In genomic region chr3:8011902-8012301, GRCh38 we compare ENCODE assay signal across 19 cellular contexts.
DNase-seq lines count a peak whose midpoint lies in the region; ATAC-seq, FAIRE-seq and TF ChIP-seq lines count a peak whose summit lies in the region.
"Had no signal": no experiment of that assay in that cellular context is flagged by ENCODE, and none has a peak within 500 bp of the region (broad histone marks: within the 10 kb centered on the region; RNA-seq: fewer than 3 reads in every experiment).

No MANE protein-coding gene starts in this region.

- H3K56ac ChIP-seq in IMR-90 (ENCODE audit: extremely low read depth, insufficient read depth, low read length), result no peak overlapping the region

- TF ChIP-seq EP300 in A549 (IDR thresholded peaks at IDR 0.05), result no peak

- 44% methylated on average over 3 of the region's 3 CpGs for WGBS in A549 (ENCODE audit: missing lambda C conversion rate)
- WGBS in IMR-90 (ENCODE audit: extremely low coverage in 2 of 2, insufficient read length in 1 of 2), 2 experiments, result no CpG with 5 or more reads among the region's 3 CpGs
- WGBS in hepatocyte (ENCODE audit: low lambda C conversion rate, missing lambda C conversion rate), result 87% methylated on average over 3 of the region's 3 CpGs

- H3K79me2 ChIP-seq in hepatocyte, result no peaks in the 10 kb centered on the region

- no peaks in the 10 kb centered on the region for H4K20me1 ChIP-seq in IMR-90 (ENCODE audit: insufficient read depth, low read length)
- no peaks in the 10 kb centered on the region for H4K20me1 ChIP-seq in hepatocyte (ENCODE audit: insufficient read depth, poor library complexity, severe bottlenecking)

- H2BK120ac ChIP-seq in IMR-90 (ENCODE audit: low read depth, low read length), result no peak overlapping the region

- no peak for ATAC-seq in A549
- ATAC-seq in IMR-90 (ENCODE audit: low read depth), result no peak
- no peak for ATAC-seq in GM21528 (IDR thresholded peaks at IDR 0.05; ENCODE audit: low FRiP score, unreplicated experiment)
- ATAC-seq: GM12878 had no signal

- no peaks in the 10 kb centered on the region for H3K9me2 ChIP-seq in hepatocyte (replicated peaks; ENCODE audit: insufficient read depth)

- H3K27me3 Mint-ChIP-seq in activated CD4-positive, alpha-beta T cell treated with anti-CD3 and anti-CD28 coated beads, Interleukin-2, amount 10 ng/mL, durations not matched to agents 24 days and 14 days, result no peaks in the 10 kb centered on the region

- H3K27ac ChIP-seq in A549 (no peak overlapping the region), IMR-90 (ENCODE audit: insufficient read depth, low read length) (no peak overlapping the region), hepatocyte (peak overlapping the region; percentile 47), RWPE1 (no peak overlapping the region)
- H3K27ac ChIP-seq: GM23248 had no signal

- H2BK5ac ChIP-seq in IMR-90 (ENCODE audit: low read depth, low read length, poor library complexity, severe bottlenecking), result no peak overlapping the region

- no peak for TF ChIP-seq RAD21 in A549 (conservative IDR thresholded peaks at IDR 0.05 in 1 of 2, IDR thresholded peaks at IDR 0.05 in 1 of 2)
- TF ChIP-seq RAD21 in IMR-90 (IDR thresholded peaks at IDR 0.05; ENCODE audit: low read length), result no peak

- intact Hi-C loops in IMR-90 (cut with micrococcal nuclease), result no loop called here
- intact Hi-C loops in activated CD4-positive, alpha-beta T cell treated with anti-CD3 and anti-CD28 coated beads, Interleukin-2, amount 10 ng/mL, durations not matched to agents 24 days and 14 days (cut with micrococcal nuclease), result no loop called here

- no peak overlapping the region for H2BK20ac ChIP-seq in IMR-90 (ENCODE audit: low read depth, low read length)

- BruUV-seq in IMR-90 (replicated peaks; lab: Mats Ljungman, UMichigan), result no TSS peak

- H3K79me1 ChIP-seq in IMR-90 (ENCODE audit: low read depth in 1 of 2, low read length in 2 of 2), result no peaks in the 10 kb centered on the region

- no peak overlapping the region for H3K4ac ChIP-seq in IMR-90 (ENCODE audit: low read depth, low read length)

- no peaks in the 10 kb centered on the region for H3K9me3 ChIP-seq in A549
- peaks cover 11% of the 10 kb centered on the region; the same call in 1 of the 2 replicates for H3K9me3 ChIP-seq in IMR-90 (ENCODE audit: control insufficient read depth, insufficient read depth, low read length)
- H3K9me3 ChIP-seq in hepatocyte (ENCODE audit: low read depth), result no peaks in the 10 kb centered on the region

- no peaks in the 10 kb centered on the region for H3K36me3 Mint-ChIP-seq in activated CD4-positive, alpha-beta T cell treated with anti-CD3 and anti-CD28 coated beads, Interleukin-2, amount 10 ng/mL, durations not matched to agents 24 days and 14 days (ENCODE audit: low read depth)

- no peaks in the 10 kb centered on the region for H3K36me3 ChIP-seq in IMR-90 (ENCODE audit: control insufficient read depth, insufficient read depth, low read length)
- no peaks in the 10 kb centered on the region for H3K36me3 ChIP-seq in hepatocyte (replicated peaks; ENCODE audit: insufficient read depth, low read depth)

- H3K4me2 ChIP-seq in A549 (no peak overlapping the region), IMR-90 (ENCODE audit: low read depth, low read length) (no peak overlapping the region), hepatocyte (no peak overlapping the region)

- no peaks in the 10 kb centered on the region for H3K27me3 ChIP-seq in IMR-90 (ENCODE audit: control insufficient read depth, insufficient read depth, low read length)
- H3K27me3 ChIP-seq in hepatocyte, result no peaks in the 10 kb centered on the region

- H2AK9ac ChIP-seq in IMR-90 (replicated peaks; ENCODE audit: low read depth, low read length, poor library complexity), result no peak overlapping the region

- no peaks in the 10 kb centered on the region for H3K4me1 Mint-ChIP-seq in activated CD4-positive, alpha-beta T cell treated with anti-CD3 and anti-CD28 coated beads, Interleukin-2, amount 10 ng/mL, durations not matched to agents 24 days and 14 days
- H3K4me1 Mint-ChIP-seq: CD4-positive, alpha-beta memory T cell had no signal

- H3K4me1 ChIP-seq in A549 (no peaks in the 10 kb centered on the region), IMR-90 (ENCODE audit: control insufficient read depth, insufficient read depth, low read length) (no peaks in the 10 kb centered on the region), hepatocyte (ENCODE audit: insufficient read depth) (peaks cover 6% of the 10 kb centered on the region)

- TF ChIP-seq POLR2A in A549 (IDR thresholded peaks at IDR 0.05; ENCODE audit: low read length), result no peak
- TF ChIP-seq POLR2A in IMR-90 (IDR thresholded peaks at IDR 0.05; ENCODE audit: low read depth, low read length), result no peak

- peaks cover 5% of the 10 kb centered on the region for H3K9me3 Mint-ChIP-seq in activated CD4-positive, alpha-beta T cell treated with anti-CD3 and anti-CD28 coated beads, Interleukin-2, amount 10 ng/mL, durations not matched to agents 24 days and 14 days

- H3K4me3 ChIP-seq in A549, result no peak overlapping the region
- no peak overlapping the region for H3K4me3 ChIP-seq in IMR-90 (ENCODE audit: insufficient read depth, low read depth, low read length)
- H3K4me3 ChIP-seq in hepatocyte, result no peak overlapping the region
- H3K4me3 ChIP-seq: GM12878, GM23248 had no signal

- H2AFZ ChIP-seq in IMR-90 (replicated peaks; ENCODE audit: low read length, poor library complexity), result no peak overlapping the region
- H2AFZ ChIP-seq in hepatocyte, result no peak overlapping the region
- H2AFZ ChIP-seq: GM23248 had no signal

- no peak overlapping the region for H4K91ac ChIP-seq in IMR-90 (ENCODE audit: insufficient read depth, low read depth, low read length)

- no peak overlapping the region for H3K4me3 Mint-ChIP-seq in activated CD4-positive, alpha-beta T cell treated with anti-CD3 and anti-CD28 coated beads, Interleukin-2, amount 10 ng/mL, durations not matched to agents 24 days and 14 days
- H3K4me3 Mint-ChIP-seq: CD4-positive, alpha-beta memory T cell had no signal

- POLR2A ChIA-PET in A549 (lab: Yijun Ruan, JAX), result no interaction called here
- POLR2A ChIA-PET in IMR-90 (lab: Charles Lee; ENCODE audit: unreplicated experiment), result no interaction called here
- POLR2A ChIA-PET in RWPE1 (lab: Yijun Ruan, JAX; ENCODE audit: low non-redundant PET), result no interaction called here

- no peak overlapping the region for H4K5ac ChIP-seq in IMR-90 (ENCODE audit: low read depth, low read length)

- dilution Hi-C loops in IMR-90 (cut with HindIII; ENCODE audit: low sequenced_read_pairs, unreplicated experiment), result no loop called here

- in situ Hi-C loops in IMR-90 (cut with MboI; ENCODE audit: low sequenced_read_pairs), result no loop called here

- no peak overlapping the region for H3K14ac ChIP-seq in IMR-90 (replicated peaks; ENCODE audit: low read depth, low read length)

- DNase-seq in A549 (ENCODE audit: low read depth in 1 of 2, low spot score in 1 of 2) (no peak), IMR-90 (no peak), hepatocyte (ENCODE audit: low spot score) (no peak), RWPE1 (ENCODE audit: low spot score) (no peak)
- DNase-seq in activated CD4-positive, alpha-beta T cell treated with anti-CD3 and anti-CD28 coated beads, Interleukin-2, amount 10 ng/mL, durations not matched to agents 24 days and 14 days, result no peak
- DNase-seq: 8988T; C1 segment of cervical spinal cord; CD4-positive, alpha-beta memory T cell; COR-L47; DMS79; EL; GDM1; GM23248; H7; HCEC 1CT had no signal

- no peak overlapping the region for H3K9ac ChIP-seq in IMR-90 (ENCODE audit: low read depth, low read length)
- H3K9ac ChIP-seq: GM23248 had no signal

- H3K9me1 ChIP-seq in IMR-90 (ENCODE audit: insufficient read depth, low read length), result no peaks in the 10 kb centered on the region

- no peak for FAIRE-seq in A549 (lab: Jason Lieb, UNC)
- FAIRE-seq: GM12878, GM19239, H1 had no signal

- no peak overlapping the region for H2BK15ac ChIP-seq in IMR-90 (ENCODE audit: low read depth, low read length)

- H2AK5ac ChIP-seq in IMR-90 (ENCODE audit: low read depth, low read length), result no peak overlapping the region

- H3K27ac Mint-ChIP-seq in activated CD4-positive, alpha-beta T cell treated with anti-CD3 and anti-CD28 coated beads, Interleukin-2, amount 10 ng/mL, durations not matched to agents 24 days and 14 days, result no peak overlapping the region
- H3K27ac Mint-ChIP-seq: CD4-positive, alpha-beta memory T cell had no signal

- H3K18ac ChIP-seq in IMR-90 (ENCODE audit: low read depth, low read length), result no peak overlapping the region

- CTCF ChIA-PET in A549 (lab: Yijun Ruan, JAX) (no interaction called here), IMR-90 (lab: Yijun Ruan, JAX) (no interaction called here), RWPE1 (lab: Yijun Ruan, JAX) (no interaction called here)

- TF ChIP-seq CTCF in A549 (IDR thresholded peaks at IDR 0.05) (no peak), IMR-90 (conservative IDR thresholded peaks at IDR 0.05; ENCODE audit: low read depth, low read length) (no peak), hepatocyte (IDR thresholded peaks at IDR 0.05; ENCODE audit: poor library complexity) (no peak), RWPE1 (conservative IDR thresholded peaks at IDR 0.05; ENCODE audit: low read depth) (no peak)

- no peak overlapping the region for H3K23ac ChIP-seq in IMR-90 (ENCODE audit: low read depth, low read length)

- H4K8ac ChIP-seq in IMR-90 (ENCODE audit: low read depth in 2 of 2, low read length in 2 of 2), result no peak overlapping the region

TF ChIP-seq in A549, 52 proteins besides CTCF, POLR2A, EP300 and RAD21 (continues in another document):
- TF ChIP-seq RNF2 (IDR thresholded peaks at IDR 0.05; ENCODE audit: borderline replicate concordance, low read depth), result no peak
- no peak for TF ChIP-seq EHF (CRISPR knock-in tag; IDR thresholded peaks at IDR 0.05)

TF ChIP-seq in IMR-90, 13 proteins besides CTCF, POLR2A, EP300 and RAD21:
- TF ChIP-seq BHLHE40 (IDR thresholded peaks at IDR 0.05; ENCODE audit: low read depth, low read length), result no peak
- TF ChIP-seq MAFK (IDR thresholded peaks at IDR 0.05; ENCODE audit: low read depth, low read length), result peak; percentile 31; the same call in 1 of the 2 replicates
